ENCODE assay signal across 8 cellular contexts in genomic region chr16:4768549-4769305, GRCh38. TPM values are rescaled to one million over a fixed set of nuclear protein-coding genes. Genes with fewer than 3 reads are reported as not detected.
DNase-seq lines count a peak whose midpoint lies in the region; ATAC-seq and TF ChIP-seq lines count a peak whose summit lies in the region.

No MANE protein-coding gene starts in this region.

- no peak for TF ChIP-seq CTCF in DND-41 (IDR thresholded peaks at IDR 0.05; ENCODE audit: borderline replicate concordance, extremely low read depth, low read length, poor library complexity, severe bottlenecking)
- TF ChIP-seq CTCF in RWPE2 (IDR thresholded peaks at IDR 0.05; ENCODE audit: poor library complexity, severe bottlenecking) = no peak
- TF ChIP-seq CTCF in fibroblast of villous mesenchyme (IDR thresholded peaks at IDR 0.05; ENCODE audit: insufficient read depth, low read depth, low read length) = no peak
- TF ChIP-seq CTCF in nephron progenitor cell (IDR thresholded peaks at IDR 0.05) = no peak

- peaks cover 34% of the 10 kb centered on the region for H3K4me1 ChIP-seq in DND-41 (ENCODE audit: insufficient read depth, low read length)
- peaks cover 7% of the 10 kb centered on the region for H3K4me1 ChIP-seq in RWPE2 (ENCODE audit: insufficient read depth, poor library complexity, severe bottlenecking)

- H2AFZ ChIP-seq in DND-41 (ENCODE audit: low read depth, low read length) = peak overlapping the region; percentile 98

- H3K4me3 ChIP-seq in DND-41 (ENCODE audit: low read depth in 1 of 2, low read length in 2 of 2) (peak overlapping the region in 1 of 2 experiments; percentile 46; a peak in 2 of 4 replicates), RWPE2 (ENCODE audit: severe bottlenecking) (peak overlapping the region; percentile 48), fibroblast of villous mesenchyme (ENCODE audit: low read depth, low read length) (peak overlapping the region; percentile 78)

- no peaks in the 10 kb centered on the region for H3K27me3 Mint-ChIP-seq in nephron progenitor cell (ENCODE audit: low read depth, poor library complexity)

- H3K36me3 ChIP-seq in DND-41 (ENCODE audit: insufficient read depth, low read length) (peaks cover 17% of the 10 kb centered on the region), RWPE2 (ENCODE audit: low read depth) (peaks cover 12% of the 10 kb centered on the region)

- H3K27ac ChIP-seq in DND-41 (ENCODE audit: low read length) = no peak overlapping the region
- peak overlapping the region; percentile 65 for H3K27ac ChIP-seq in RWPE2 (ENCODE audit: poor library complexity, severe bottlenecking)

- H3K9me3 Mint-ChIP-seq in nephron progenitor cell = no peaks in the 10 kb centered on the region

- H3K4me2 ChIP-seq in DND-41 (ENCODE audit: insufficient read depth, low read length) = peak overlapping the region; percentile 85

- H3K4me1 Mint-ChIP-seq in nephron progenitor cell = peaks cover 25% of the 10 kb centered on the region

- H3K27me3 ChIP-seq in DND-41 (ENCODE audit: insufficient read depth, low read length, poor library complexity) (no peaks in the 10 kb centered on the region), RWPE2 (ENCODE audit: insufficient read depth, poor library complexity, severe bottlenecking) (no peaks in the 10 kb centered on the region)

- H3K36me3 Mint-ChIP-seq in nephron progenitor cell (ENCODE audit: low read depth) = peaks cover 4% of the 10 kb centered on the region

- DNase-seq in DND-41 (peak; percentile 80), LHCN-M2 (ENCODE audit: low read depth) (peak; percentile 94), RWPE2 (ENCODE audit: low spot score) (peak; percentile 95), activated gamma-delta T cell (lab: John Stamatoyannopoulos, UW) (peak; percentile 63), fibroblast of villous mesenchyme (ENCODE audit: low read depth) (peak; percentile 95), nephron progenitor cell (peak; percentile 98)
- DNase-seq in stimulated activated naive CD8-positive, alpha-beta T cell treated with anti-CD3 and anti-CD28 coated beads, Interleukin-15, Interleukin-2, amounts not matched to agents 100 U/mL and 50 U/mL, for 24 hours = peak; percentile 94

- H3K4me3 Mint-ChIP-seq in nephron progenitor cell = peak overlapping the region; percentile 82

- peak overlapping the region; percentile 55 for H3K27ac Mint-ChIP-seq in nephron progenitor cell

- peaks cover 24% of the 10 kb centered on the region for H3K79me2 ChIP-seq in DND-41 (ENCODE audit: insufficient read depth, low read length)

- peak overlapping the region; percentile 20; the same call in 1 of the 2 replicates for H3K9ac ChIP-seq in DND-41 (ENCODE audit: low read depth, low read length)

- H3K9me3 ChIP-seq in DND-41 (ENCODE audit: insufficient read depth, low read length, severe bottlenecking) (no peaks in the 10 kb centered on the region), RWPE2 (ENCODE audit: severe bottlenecking) (no peaks in the 10 kb centered on the region)

- ATAC-seq in DND-41 (ENCODE audit: insufficient read depth, low read depth) = peak; percentile 50
- ATAC-seq in GM21825 (IDR thresholded peaks at IDR 0.05; ENCODE audit: unreplicated experiment) = peak; percentile 53
- peak; percentile 90 for ATAC-seq in RWPE2 (ENCODE audit: low read depth)
- ATAC-seq in stimulated activated naive CD8-positive, alpha-beta T cell treated with anti-CD3 and anti-CD28 coated beads, Interleukin-15, Interleukin-2, amounts not matched to agents 100 U/mL and 50 U/mL, for 24 hours = peak; percentile 77

- H4K20me1 ChIP-seq in DND-41 (ENCODE audit: insufficient read depth, low read length) = 0 out of 2 replicates have a peak, but pooled peaks cover 3% of the 10 kb centered on the region

RNA-seq across cellular contexts. Expression of gene ZNF500, which starts 1.8 kb away (rescaled TPM):
- total RNA-seq in LHCN-M2 (2014; rRNA removed) (10.9 and 11.8 TPM in 2 replicates), fibroblast of villous mesenchyme (12.5 and 12.6 TPM in 2 replicates)
- 4.8 TPM for polyA plus RNA-seq in LHCN-M2 (2012)

RNA-seq across cellular contexts. Expression of gene SEPTIN12, which starts 19.4 kb away (rescaled TPM):
- total RNA-seq in LHCN-M2 (2014; rRNA removed) (not detected in 2 replicates), fibroblast of villous mesenchyme (not detected in 2 replicates)
- polyA plus RNA-seq in LHCN-M2 (2012) = not detected

RNA-seq across cellular contexts. Expression of gene SMIM22, which starts 26.4 kb away (rescaled TPM):
- total RNA-seq in LHCN-M2 (2014; rRNA removed) (not detected in 2 replicates), fibroblast of villous mesenchyme (not detected in 2 replicates)
- polyA plus RNA-seq in LHCN-M2 (2012) = not detected

RNA-seq across cellular contexts. Expression of gene ROGDI, which starts 33.7 kb away (rescaled TPM):
- total RNA-seq in LHCN-M2 (2014; rRNA removed) (17.8 and 25.8 TPM in 2 replicates), fibroblast of villous mesenchyme (20.7 and 24.5 TPM in 2 replicates)
- 23.6 TPM for polyA plus RNA-seq in LHCN-M2 (2012)

RNA-seq across cellular contexts. Expression of gene DNAAF8, which starts 34.4 kb away (rescaled TPM):
- total RNA-seq in LHCN-M2 (2014; rRNA removed) (0.06 and 0.98 TPM in 2 replicates), fibroblast of villous mesenchyme (1.3 and 1.7 TPM in 2 replicates)
- polyA plus RNA-seq in LHCN-M2 (2012) = 0.89 TPM
